In genomic region chr18:63758616-63759015, GRCh38 we compare ENCODE assay signal across 21 cellular contexts. TPM values are rescaled to one million over a fixed set of nuclear protein-coding genes. Genes with fewer than 3 reads are reported as not detected.
"Had no signal": no experiment of that assay in that cellular context is flagged by ENCODE, and none has a peak within 500 bp of the region (broad histone marks: within the 10 kb centered on the region; RNA-seq: fewer than 3 reads in every experiment).

No MANE protein-coding gene starts in this region.

- H3K4me1 ChIP-seq: adrenal gland, left lung, psoas muscle, sigmoid colon had no signal

- H3K36me3 Mint-ChIP-seq: activated naive CD4-positive, alpha-beta T cell treated with anti-CD3 and anti-CD28 coated beads, Interleukin-2, amount 10 ng/mL, durations not matched to agents 7 days and 5 days had no signal

- H3K27me3 Mint-ChIP-seq: activated naive CD4-positive, alpha-beta T cell treated with anti-CD3 and anti-CD28 coated beads, Interleukin-2, amount 10 ng/mL, durations not matched to agents 7 days and 5 days; memory B cell had no signal

- ATAC-seq: left lung, psoas muscle had no signal

- H3K27ac Mint-ChIP-seq: activated naive CD4-positive, alpha-beta T cell treated with anti-CD3 and anti-CD28 coated beads, Interleukin-2, amount 10 ng/mL, durations not matched to agents 7 days and 5 days; activated T-helper 2 cell treated with anti-CD3 and anti-CD28 coated beads, Interferon-gamma antibody, Interleukin-2, Interleukin-4, amounts not matched to agents 10 μg/mL and 5 μg/mL and 100 μg/mL, durations not matched to agents 14 hours and 24 hours and 36 hours; memory B cell; nephron progenitor cell; T-helper 1 cell treated with Interleukin-12 subunit alpha and Interleukin-12 subunit beta and Interleukin-4 antibody, amounts not matched to agents 30 μg/mL and 1 μg/mL, for 36 hours had no signal

- H3K27ac ChIP-seq: adrenal gland, left lung, psoas muscle, sigmoid colon had no signal

- H3K4me1 Mint-ChIP-seq: activated naive CD4-positive, alpha-beta T cell treated with anti-CD3 and anti-CD28 coated beads, Interleukin-2, amount 10 ng/mL, durations not matched to agents 7 days and 5 days; memory B cell; nephron progenitor cell had no signal

- H3K36me3 ChIP-seq: adrenal gland, left lung, sigmoid colon had no signal

- H3K4me3 ChIP-seq: adrenal gland, left lung, psoas muscle, sigmoid colon had no signal

- DNase-seq: activated CD4-positive, alpha-beta T cell treated with anti-CD3 and anti-CD28 coated beads, Interleukin-2, amount 50 U/mL, for 1 hour; activated CD4-positive, CD25-positive, alpha-beta regulatory T cell; activated naive CD4-positive, alpha-beta T cell treated with anti-CD3 and anti-CD28 coated beads, Interleukin-2, amount 10 ng/mL, durations not matched to agents 7 days and 5 days; activated T-cell treated with anti-CD3 and anti-CD28 coated beads for 4 hours; adrenal gland; cerebellar nuclear complex; head of caudate nucleus; left lung; nephron progenitor cell; psoas muscle; sigmoid colon; stimulated activated CD4-positive, alpha-beta T cell treated with anti-CD3 and anti-CD28 coated beads, Interleukin-12 subunit alpha, Interleukin-12 subunit beta, amount 100 ng/mL, for 4 hours; stimulated activated naive CD4-positive, alpha-beta T cell; substantia nigra; trophoblast cell had no signal

- H3K4me3 Mint-ChIP-seq: activated naive CD4-positive, alpha-beta T cell treated with anti-CD3 and anti-CD28 coated beads, Interleukin-2, amount 10 ng/mL, durations not matched to agents 7 days and 5 days; memory B cell; nephron progenitor cell; T-helper 1 cell treated with Interleukin-12 subunit alpha and Interleukin-12 subunit beta and Interleukin-4 antibody, amounts not matched to agents 30 μg/mL and 1 μg/mL, for 36 hours had no signal

- H3K9me3 ChIP-seq: adrenal gland had no signal

- H3K27me3 ChIP-seq: adrenal gland, left lung, sigmoid colon had no signal

RNA-seq across cellular contexts. Expression of gene SERPINB7, which starts 16.6 kb away (rescaled TPM):
- total RNA-seq: activated CD8-positive, alpha-beta memory T cell treated with anti-CD3 and anti-CD28 coated beads for 36 hours; activated T-helper 2 cell treated with anti-CD3 and anti-CD28 coated beads, Interferon-gamma antibody, Interleukin-2, Interleukin-4, amounts not matched to agents 10 μg/mL and 5 μg/mL and 100 μg/mL, durations not matched to agents 14 hours and 24 hours and 36 hours; dermis microvascular lymphatic vessel endothelial cell; psoas muscle; sigmoid colon had no signal

RNA-seq across cellular contexts. Expression of gene SERPINB11, which starts 55.9 kb away (rescaled TPM):
- total RNA-seq: activated CD8-positive, alpha-beta memory T cell treated with anti-CD3 and anti-CD28 coated beads for 36 hours; activated T-helper 2 cell treated with anti-CD3 and anti-CD28 coated beads, Interferon-gamma antibody, Interleukin-2, Interleukin-4, amounts not matched to agents 10 μg/mL and 5 μg/mL and 100 μg/mL, durations not matched to agents 14 hours and 24 hours and 36 hours; adrenal gland; dermis microvascular lymphatic vessel endothelial cell; left lung; omental fat pad; psoas muscle; sigmoid colon had no signal
